In the genomic region with DNA sequence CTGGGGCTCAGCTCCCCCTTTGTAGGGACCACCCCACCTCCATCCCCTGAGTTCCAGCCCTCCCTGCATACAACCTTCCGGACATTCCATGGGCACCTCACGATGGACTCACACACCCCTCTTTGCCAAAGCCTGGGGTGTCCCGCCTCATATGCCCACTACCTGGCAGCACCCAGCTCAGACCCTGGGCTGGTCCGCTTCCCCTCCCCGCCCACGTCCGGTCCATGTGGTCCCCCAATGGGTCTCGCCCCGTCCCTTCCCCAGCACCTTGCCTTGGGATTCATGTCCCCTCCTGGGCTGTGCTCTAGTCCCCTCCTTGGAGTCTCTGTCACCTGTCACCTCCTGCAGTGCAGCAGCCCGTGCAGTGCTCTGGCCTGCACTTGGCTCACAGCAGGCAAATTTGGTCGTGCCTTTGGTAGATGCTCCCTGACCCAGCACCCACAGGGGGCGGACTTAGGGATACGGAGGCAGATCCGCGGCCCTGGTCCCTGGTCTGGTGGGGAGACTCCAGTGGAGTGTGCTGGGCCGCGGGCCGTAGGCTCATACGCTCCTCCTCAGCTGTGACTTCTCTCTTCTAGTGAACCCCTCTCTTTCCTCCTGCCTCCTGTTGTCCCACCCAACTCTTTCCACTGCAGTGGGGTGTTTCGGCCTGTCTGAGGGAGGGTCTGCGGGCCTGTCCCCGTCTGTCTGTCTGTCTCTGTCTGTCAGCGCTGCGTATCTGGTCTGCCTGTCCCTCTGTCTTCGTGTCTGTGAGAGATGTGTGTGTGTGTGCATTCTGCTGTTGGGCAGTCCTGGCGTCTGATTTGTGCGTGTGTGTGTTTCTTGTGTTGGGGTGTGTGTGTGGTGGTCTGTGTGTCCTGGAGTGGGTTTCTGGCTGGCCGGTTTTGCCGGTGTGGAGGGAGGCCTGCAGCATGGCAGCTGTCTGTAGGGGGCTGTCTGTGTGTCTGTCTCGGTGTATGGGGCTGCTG, we compare ENCODE assay signal across 17 cellular contexts.
A peak's percentile ranks its signal among the peaks of the same experiment; 100 is the strongest.
DNase-seq lines count a peak whose midpoint lies in the region; ATAC-seq and TF ChIP-seq lines count a peak whose summit lies in the region.
"Had no signal": no experiment of that assay in that cellular context is flagged by ENCODE, and none has a peak within 500 bp of the region (broad histone marks: within the 10 kb centered on the region; RNA-seq: fewer than 3 reads in every experiment).

No MANE protein-coding gene starts in this region.

- POLR2A ChIA-PET in HEK293 (lab: Yijun Ruan, JAX), result no interaction called here
- POLR2A ChIA-PET in activated CD4-positive, alpha-beta T cell treated with anti-CD3 and anti-CD28 coated beads for 36 hours (lab: Charles Lee), result interaction anchor here (0.6 kb wide), 1 partner anchor 63 kb away, joined by 3 read pairs; no protein-coding TSS in a partner anchor

- no peaks in the 10 kb centered on the region for H3K27me3 Mint-ChIP-seq in activated CD4-positive, alpha-beta T cell treated with anti-CD3 and anti-CD28 coated beads for 36 hours
- H3K27me3 Mint-ChIP-seq: B cell; CD4-positive, CD25-positive, alpha-beta regulatory T cell; IgD-negative memory B cell had no signal

- peak overlapping the region; percentile 41 for H3K14ac ChIP-seq in neuronal stem cell (ENCODE audit: low read length)

- no peaks in the 10 kb centered on the region for H3K79me1 ChIP-seq in neuronal stem cell (ENCODE audit: low read depth, low read length)

- peak overlapping the region; percentile 25 for H2BK120ac ChIP-seq in neuronal stem cell (ENCODE audit: low read depth, low read length)

- H3K9me3 ChIP-seq in HEK293 (ENCODE audit: control insufficient read depth, insufficient read depth, low read depth, low read length) (no peaks in the 10 kb centered on the region), RWPE2 (ENCODE audit: severe bottlenecking) (no peaks in the 10 kb centered on the region), neuronal stem cell (replicated peaks in 1 of 2; ENCODE audit: control insufficient read depth in 2 of 2, insufficient read depth in 1 of 2, low read depth in 1 of 2, low read length in 2 of 2) (peaks cover 0 to 4% of the 10 kb centered on the region in 2 donors)
- H3K9me3 ChIP-seq: Caco-2 had no signal

- ATAC-seq in RWPE2 (ENCODE audit: low read depth) (no peak; the same call in 2 of the 3 replicates), esophagus mucosa (peak; percentile 2)
- no peak for ATAC-seq in activated CD4-positive, alpha-beta T cell treated with anti-CD3 and anti-CD28 coated beads for 36 hours

- H3K36me3 Mint-ChIP-seq in activated CD4-positive, alpha-beta T cell treated with anti-CD3 and anti-CD28 coated beads for 36 hours (ENCODE audit: low read depth), result no peaks in the 10 kb centered on the region
- H3K36me3 Mint-ChIP-seq: CD4-positive, CD25-positive, alpha-beta regulatory T cell; IgD-negative memory B cell had no signal

- no peak overlapping the region for H2AFZ ChIP-seq in neuronal stem cell (ENCODE audit: low read length)

- no peak overlapping the region for H3K27ac Mint-ChIP-seq in activated CD4-positive, alpha-beta T cell treated with anti-CD3 and anti-CD28 coated beads for 36 hours
- H3K27ac Mint-ChIP-seq: B cell, IgD-negative memory B cell had no signal

- H3K4me3 ChIP-seq in HEK293 (ENCODE audit: low read depth, low read length) (no peak overlapping the region), RWPE2 (ENCODE audit: severe bottlenecking) (no peak overlapping the region), neuronal stem cell (ENCODE audit: low read length in 2 of 2) (no peak overlapping the region)

- H2BK15ac ChIP-seq in neuronal stem cell (ENCODE audit: low read length), result peak overlapping the region; percentile 88

- peak overlapping the region; percentile 4 for H2BK5ac ChIP-seq in neuronal stem cell (ENCODE audit: low read length)

- H3K36me3 ChIP-seq in HEK293 (ENCODE audit: control insufficient read depth in 2 of 2, insufficient read depth in 1 of 2, low read length in 2 of 2), result no peaks in the 10 kb centered on the region
- H3K36me3 ChIP-seq in RWPE2 (ENCODE audit: low read depth), result no peaks in the 10 kb centered on the region
- H3K36me3 ChIP-seq in neuronal stem cell (replicated peaks in 1 of 2; ENCODE audit: control insufficient read depth in 2 of 2, insufficient read depth in 2 of 2, low read length in 2 of 2), result no peaks in the 10 kb centered on the region

- no CpG with 5 or more reads among the region's 30 CpGs for WGBS in neuronal stem cell (ENCODE audit: extremely low coverage in 2 of 2, insufficient read length in 2 of 2, insufficient replicate concordance in 1 of 2), 2 donors

- DNase-seq in RWPE2 (ENCODE audit: low spot score) (peak; percentile 86), neuronal stem cell (ENCODE audit: low spot score) (no peak), occipital lobe (lab: John Stamatoyannopoulos, UW) (no peak)
- DNase-seq in stimulated activated CD4-positive, alpha-beta T cell treated with anti-CD3 and anti-CD28 coated beads, Interleukin-4, amount 100 ng/mL, for 24 hours, result no peak
- no peak for DNase-seq in activated CD4-positive, alpha-beta T cell treated with anti-CD3 and anti-CD28 coated beads for 36 hours
- DNase-seq: Caco-2; CD4-positive, CD25-positive, alpha-beta regulatory T cell; DMS53; H9; NCI-H1694; NCI-H226; NCI-H524 treated with DMSO at 0.1 percent for 48 hours; OCI-M1 had no signal

- H3K27ac ChIP-seq in HEK293 (ENCODE audit: extremely low read depth, low read depth, low read length), result no peak overlapping the region
- no peak overlapping the region for H3K27ac ChIP-seq in RWPE2 (ENCODE audit: poor library complexity, severe bottlenecking)
- no peak overlapping the region for H3K27ac ChIP-seq in neuronal stem cell (replicated peaks; ENCODE audit: low read length)

- peak overlapping the region; percentile 7 for H3K9ac ChIP-seq in neuronal stem cell (ENCODE audit: low read depth, low read length, poor library complexity)

- H3K4ac ChIP-seq in neuronal stem cell (ENCODE audit: low read length), result peak overlapping the region; percentile 23

- H3K9me3 Mint-ChIP-seq in activated CD4-positive, alpha-beta T cell treated with anti-CD3 and anti-CD28 coated beads for 36 hours (ENCODE audit: low read depth), result no peaks in the 10 kb centered on the region
- H3K9me3 Mint-ChIP-seq: CD4-positive, CD25-positive, alpha-beta regulatory T cell; H9; IgD-negative memory B cell had no signal

- no peak overlapping the region for H3K4me2 ChIP-seq in neuronal stem cell (ENCODE audit: insufficient read depth, low read length, poor library complexity, severe bottlenecking)

- peak overlapping the region; percentile 59 for H4K91ac ChIP-seq in neuronal stem cell (ENCODE audit: low read depth, low read length, poor library complexity)

- no peaks in the 10 kb centered on the region for H3K4me1 Mint-ChIP-seq in activated CD4-positive, alpha-beta T cell treated with anti-CD3 and anti-CD28 coated beads for 36 hours
- H3K4me1 Mint-ChIP-seq: B cell; CD4-positive, CD25-positive, alpha-beta regulatory T cell had no signal

- TF ChIP-seq CTCF in HEK293 (tag by site-specific recombination; IDR thresholded peaks at IDR 0.05) (no peak), RWPE2 (IDR thresholded peaks at IDR 0.05; ENCODE audit: poor library complexity, severe bottlenecking) (no peak)

- H3K4me3 Mint-ChIP-seq in activated CD4-positive, alpha-beta T cell treated with anti-CD3 and anti-CD28 coated beads for 36 hours, result no peak overlapping the region
- H3K4me3 Mint-ChIP-seq: B cell, IgD-negative memory B cell had no signal

- no peaks in the 10 kb centered on the region for H3K4me1 ChIP-seq in HEK293 (ENCODE audit: control insufficient read depth, insufficient read depth, low read length)
- no peaks in the 10 kb centered on the region for H3K4me1 ChIP-seq in RWPE2 (ENCODE audit: insufficient read depth, poor library complexity, severe bottlenecking)
- H3K4me1 ChIP-seq in neuronal stem cell (ENCODE audit: control insufficient read depth in 2 of 2, insufficient read depth in 1 of 2, low read depth in 1 of 2, low read length in 2 of 2), result peaks cover 56 to 83% of the 10 kb centered on the region in 2 donors

- CTCF ChIA-PET in HEK293 (lab: Yijun Ruan, JAX), result interaction anchor here (1.3 kb wide), 1 partner anchor 147 kb away, joined by 3 read pairs; no protein-coding TSS in a partner anchor
- CTCF ChIA-PET in activated CD4-positive, alpha-beta T cell treated with anti-CD3 and anti-CD28 coated beads for 36 hours (lab: Charles Lee), result no interaction called here

- intact Hi-C loops in activated CD4-positive, alpha-beta T cell treated with anti-CD3 and anti-CD28 coated beads for 36 hours (cut with DNase I, micrococcal nuclease), result no loop called here

- H2AK5ac ChIP-seq in neuronal stem cell (ENCODE audit: low read depth, low read length), result peak overlapping the region; percentile 96

- H2BK12ac ChIP-seq in neuronal stem cell (ENCODE audit: low read length), result peak overlapping the region; percentile 98

- peak overlapping the region; percentile 69 for H3K23ac ChIP-seq in neuronal stem cell (ENCODE audit: low read depth, low read length, poor library complexity)

- H3K27me3 ChIP-seq in RWPE2 (ENCODE audit: insufficient read depth, poor library complexity, severe bottlenecking) (peaks cover 4% of the 10 kb centered on the region), neuronal stem cell (ENCODE audit: control insufficient read depth in 3 of 3, insufficient read depth in 3 of 3, low read depth in 1 of 3, low read length in 3 of 3) (peaks cover 0 to 4% (median 0%) of the 10 kb centered on the region in 3 experiments)

- peak overlapping the region; percentile 92 for H3K18ac ChIP-seq in neuronal stem cell (ENCODE audit: low read length)

- H4K8ac ChIP-seq in neuronal stem cell (ENCODE audit: low read depth, low read length), result no peak overlapping the region

TF ChIP-seq in HEK293, 187 proteins besides CTCF, POLR2A, EP300 and RAD21:
- TF ChIP-seq ZIC2 (tag by site-specific recombination; IDR thresholded peaks at IDR 0.05) (peak; percentile 64), SP7 (tag by site-specific recombination; IDR thresholded peaks at IDR 0.05) (no peak), ZNF350 (tag by site-specific recombination; IDR thresholded peaks at IDR 0.05) (no peak)
